In the genomic region with DNA sequence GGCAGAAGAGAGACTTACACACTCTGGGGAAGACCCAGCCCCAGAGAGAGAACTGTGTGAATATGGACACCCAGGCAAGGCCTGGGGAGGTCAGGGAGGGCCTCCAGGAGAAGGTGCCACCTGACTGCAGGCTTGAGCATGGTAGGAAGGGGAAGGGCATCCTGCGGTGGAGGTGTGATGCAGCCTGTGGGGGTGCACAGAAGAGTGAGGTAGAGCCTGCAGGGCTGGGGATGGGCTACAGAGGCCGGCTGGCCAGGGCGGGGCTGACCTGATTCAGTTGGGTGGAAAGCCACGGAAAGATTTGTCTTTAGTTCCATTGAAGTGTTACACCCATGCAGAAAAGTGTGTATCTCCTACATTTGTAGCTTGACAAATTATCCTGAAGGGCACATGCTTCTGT, we compare ENCODE assay signal across 12 cellular contexts. TPM values are rescaled to one million over a fixed set of nuclear protein-coding genes. Genes with fewer than 3 reads are reported as not detected.
DNase-seq lines count a peak whose midpoint lies in the region; ATAC-seq and TF ChIP-seq lines count a peak whose summit lies in the region.
"Had no signal": no experiment of that assay in that cellular context is flagged by ENCODE, and none has a peak within 500 bp of the region (broad histone marks: within the 10 kb centered on the region; RNA-seq: fewer than 3 reads in every experiment).

No MANE protein-coding gene starts in this region.

- H3K4me3 Mint-ChIP-seq in Caco-2 (ENCODE audit: unreplicated experiment) = no peak overlapping the region
- H3K4me3 Mint-ChIP-seq in mesothelial cell of epicardium = no peak overlapping the region

- no peak for TF ChIP-seq CTCF in Caco-2 (IDR thresholded peaks at IDR 0.05; ENCODE audit: insufficient read depth in 1 of 2, low read depth in 1 of 2, low read length in 1 of 2, severe bottlenecking in 1 of 2, unreplicated experiment in 1 of 2)
- no peak for TF ChIP-seq CTCF in mesothelial cell of epicardium (IDR thresholded peaks at IDR 0.05; ENCODE audit: unreplicated experiment)
- TF ChIP-seq CTCF in left lung (IDR thresholded peaks at IDR 0.05) = no peak

- H3K27me3 Mint-ChIP-seq in Caco-2 (ENCODE audit: insufficient read depth, unreplicated experiment) (no peaks in the 10 kb centered on the region), mesothelial cell of epicardium (ENCODE audit: low read depth) (no peaks in the 10 kb centered on the region)

- DNase-seq in Caco-2 (no peak), mesothelial cell of epicardium (ENCODE audit: low spot score in 2 of 2, unreplicated experiment in 2 of 2) (no peak), left lung (no peak), HK-2 (ENCODE audit: unreplicated experiment) (no peak), dermis blood vessel endothelial cell (no peak)
- no peak for DNase-seq in stimulated activated CD4-positive, alpha-beta T cell treated with anti-CD3 and anti-CD28 coated beads, Interleukin-2, amount 100 ng/mL, for 48 hours
- DNase-seq: Calu3, NCI-H226 had no signal

- peak overlapping the region in 1 of 2 donors; percentile 65 for H3K27ac ChIP-seq in left lung
- H3K27ac ChIP-seq: VCaP had no signal

- CTCF ChIA-PET in Caco-2 (lab: Charles Lee) = interaction anchor here (0.6 kb wide), 1 partner anchor 523 kb away, joined by 4 read pairs; no protein-coding TSS in a partner anchor

- H3K36me3 Mint-ChIP-seq in Caco-2 (ENCODE audit: insufficient read depth, unreplicated experiment) (peaks cover 13% of the 10 kb centered on the region), mesothelial cell of epicardium (peaks cover 9% of the 10 kb centered on the region)

- BruUV-seq in Caco-2 (replicated peaks; lab: Mats Ljungman, UMichigan) = no TSS peak

- H3K36me3 ChIP-seq in Caco-2 (ENCODE audit: control insufficient read depth, insufficient read depth, low read length) (no peaks in the 10 kb centered on the region; the same call in 1 of the 2 replicates), left lung (peaks cover 0 to 25% of the 10 kb centered on the region in 2 donors)
- H3K36me3 ChIP-seq: HAP-1 had no signal

- H3K27me3 ChIP-seq in Caco-2 (replicated peaks; ENCODE audit: control insufficient read depth, insufficient read depth, low read length) (no peaks in the 10 kb centered on the region), left lung (no peaks in the 10 kb centered on the region)

- no peak overlapping the region for H3K4me3 ChIP-seq in Caco-2 (ENCODE audit: low read depth, low read length)
- H3K4me3 ChIP-seq in left lung = no peak overlapping the region
- H3K4me3 ChIP-seq: HAP-1 had no signal

- H3K27ac Mint-ChIP-seq in Caco-2 (ENCODE audit: unreplicated experiment) (peak overlapping the region; percentile 67), mesothelial cell of epicardium (peak overlapping the region; percentile 5)

- H3K4me1 Mint-ChIP-seq in Caco-2 (ENCODE audit: low read depth, unreplicated experiment) (no peaks in the 10 kb centered on the region), mesothelial cell of epicardium (peaks cover 55% of the 10 kb centered on the region)

- H3K9me3 Mint-ChIP-seq in Caco-2 (ENCODE audit: unreplicated experiment) (no peaks in the 10 kb centered on the region), mesothelial cell of epicardium (no peaks in the 10 kb centered on the region)

- H3K4me1 ChIP-seq in Caco-2 = peaks cover 3% of the 10 kb centered on the region; the same call in 1 of the 2 replicates
- peaks cover 38 to 66% of the 10 kb centered on the region in 2 donors for H3K4me1 ChIP-seq in left lung
- H3K4me1 ChIP-seq: HAP-1 had no signal

- ATAC-seq in GM21423 (IDR thresholded peaks at IDR 0.05; ENCODE audit: unreplicated experiment) (peak; percentile 43), HG03442 (IDR thresholded peaks at IDR 0.05; ENCODE audit: unreplicated experiment) (peak; percentile 39), left lung (no peak)

- POLR2A ChIA-PET in Caco-2 (lab: Charles Lee) = no interaction called here

- intact Hi-C loops in Caco-2 (cut with micrococcal nuclease; ENCODE audit: unreplicated experiment) (no loop called here), left lung (cut with DNase I) (no loop called here)

- H3K9me3 ChIP-seq in Caco-2 (no peaks in the 10 kb centered on the region), left lung (no peaks in the 10 kb centered on the region)
- H3K9me3 ChIP-seq: HAP-1 had no signal

RNA-seq across cellular contexts. Expression of a gene that starts 47.6 kb away (rescaled TPM):
- total RNA-seq in Caco-2 (2022) = 42.3 and 43.7 TPM in 2 replicates
- total RNA-seq in mesothelial cell of epicardium = 166 to 173 TPM (median 170 TPM) in 3 replicates
- 10 to 100 TPM; 63.1 to 80.2 TPM for total RNA-seq in left lung
- 18.2 and 32.1 TPM in 2 replicates for total RNA-seq in dermis blood vessel endothelial cell
